8 cellular contexts compared by ENCODE assay signal in genomic region chr4:42519803-42520417, GRCh38.
DNase-seq lines count a peak whose midpoint lies in the region; ATAC-seq, FAIRE-seq and TF ChIP-seq lines count a peak whose summit lies in the region.

No MANE protein-coding gene starts in this region.

- 0% methylated on average over 3 of the region's 3 CpGs for WGBS in K562 (ENCODE audit: insufficient coverage, low coverage, missing lambda C conversion rate)

- TF ChIP-seq RAD21 in K562 (CRISPR knock-in tag; conservative IDR thresholded peaks at IDR 0.05 in 1 of 2, IDR thresholded peaks at IDR 0.05 in 1 of 2): peak; percentile 61 to 78

- intact Hi-C loops in K562 (cut with micrococcal nuclease): loop anchor here (1.0 to 10.0 kb wide), 4 partner anchors 238 to 1238 kb away; no protein-coding TSS in a partner anchor

- CTCF ChIA-PET in AG04449 (lab: Yijun Ruan, JAX) (interaction anchor here (1.0 to 7.3 kb wide), 14 partner anchors 10 to 1237 kb away, joined by 3 to 82 read pairs (median 4); no protein-coding TSS in a partner anchor), K562 (lab: Yijun Ruan, JAX; ENCODE audit: low intra/inter-chr PET ratio) (interaction anchor here (0.7 to 1.5 kb wide), 5 partner anchors 238 to 827 kb away, joined by 3 to 5 read pairs (median 3); no protein-coding TSS in a partner anchor)

- H3K36me3 ChIP-seq in K562 (ENCODE audit: control insufficient read depth, insufficient read depth, low read length) (no peaks in the 10 kb centered on the region), keratinocyte (ENCODE audit: control insufficient read depth in 2 of 2, extremely low read depth in 1 of 2, insufficient read depth in 2 of 2, low read length in 2 of 2) (no peaks in the 10 kb centered on the region)

- H3K79me2 ChIP-seq in K562 (ENCODE audit: control insufficient read depth, insufficient read depth, low read length) (no peaks in the 10 kb centered on the region), keratinocyte (ENCODE audit: control insufficient read depth, insufficient read depth, low read length) (no peaks in the 10 kb centered on the region)

- TF ChIP-seq CTCF in AG04449 (IDR thresholded peaks at IDR 0.05; ENCODE audit: insufficient read depth, low read length, missing control alignments) (peak; percentile 32), K562 (IDR thresholded peaks at IDR 0.05 in 2 of 3, conservative IDR thresholded peaks at IDR 0.05 in 1 of 3; ENCODE audit: insufficient read depth in 2 of 3, low read depth in 1 of 3, low read length in 3 of 3) (peak; percentile 26 to 62 (median 48); a peak in 4 of 6 replicates), keratinocyte (optimal IDR thresholded peaks at IDR 0.05 in 1 of 3, IDR thresholded peaks at IDR 0.05 in 1 of 3, conservative IDR thresholded peaks at IDR 0.05 in 1 of 3; ENCODE audit: extremely low read depth in 1 of 3, insufficient read depth in 2 of 3, low read length in 3 of 3) (peak in 2 of 3 experiments; percentile 29 to 35)

- H3K27ac ChIP-seq in K562 (ENCODE audit: extremely low read depth, low read depth, low read length) (no peak overlapping the region), keratinocyte (ENCODE audit: control insufficient read depth, insufficient read depth, low read length) (no peak overlapping the region)

- H3K9me3 ChIP-seq in K562 (replicated peaks; ENCODE audit: control insufficient read depth, insufficient read depth, low read depth, low read length): no peaks in the 10 kb centered on the region
- H3K9me3 ChIP-seq in keratinocyte (ENCODE audit: control insufficient read depth, low read depth, low read length): no peaks in the 10 kb centered on the region

- no peaks in the 10 kb centered on the region for H3K27me3 ChIP-seq in K562 (ENCODE audit: control insufficient read depth in 2 of 2, insufficient read depth in 2 of 2, low read length in 2 of 2)
- no peaks in the 10 kb centered on the region for H3K27me3 ChIP-seq in keratinocyte (ENCODE audit: control insufficient read depth, extremely low read depth, insufficient read depth, low read length)

- H3K4me1 ChIP-seq in K562 (replicated peaks in 1 of 2; ENCODE audit: control insufficient read depth in 2 of 2, insufficient read depth in 2 of 2, low read length in 2 of 2) (no peaks in the 10 kb centered on the region), keratinocyte (ENCODE audit: control insufficient read depth, extremely low read depth, insufficient read depth, low read length) (no peaks in the 10 kb centered on the region)

- TF ChIP-seq POLR2A in K562 (conservative IDR thresholded peaks at IDR 0.05): no peak

- TF ChIP-seq EP300 in K562 (IDR thresholded peaks at IDR 0.05; ENCODE audit: low read length): no peak

- H3K9ac ChIP-seq in K562 (ENCODE audit: insufficient read depth in 1 of 2, low read depth in 2 of 2, low read length in 2 of 2) (no peak overlapping the region), keratinocyte (ENCODE audit: control insufficient read depth, extremely low read depth, insufficient read depth, low read length) (no peak overlapping the region)

- POLR2A ChIA-PET in AG04449 (lab: Yijun Ruan, JAX): no interaction called here
- POLR2A ChIA-PET in K562 (lab: Yijun Ruan, JAX): interaction anchor here (0.7 kb wide), 2 partner anchors 9 to 425 kb away, joined by 3 read pairs; no protein-coding TSS in a partner anchor

- DNase-seq in AG04449 (ENCODE audit: low read depth, low spot score) (no peak), GM04504 (ENCODE audit: low read depth) (peak; percentile 11), RPMI7951 (ENCODE audit: low read depth) (peak; percentile 16), K562 (ENCODE audit: extremely low read depth in 1 of 4, low spot score in 3 of 4) (peak; percentile 19 to 59 (median 36)), keratinocyte (ENCODE audit: low read depth, low spot score) (no peak), 8988T (no peak)
- DNase-seq in stimulated activated CD4-positive, alpha-beta T cell treated with anti-CD3 and anti-CD28 coated beads, Interleukin-4, amount 100 ng/mL, for 1 hour: peak; percentile 7

- H4K20me1 ChIP-seq in K562 (replicated peaks; ENCODE audit: control insufficient read depth, insufficient read depth, low read length) (no peaks in the 10 kb centered on the region), keratinocyte (ENCODE audit: control insufficient read depth, extremely low read depth, insufficient read depth, low read length) (no peaks in the 10 kb centered on the region)

- no peak overlapping the region for H2AFZ ChIP-seq in K562 (ENCODE audit: low read depth, low read length)
- H2AFZ ChIP-seq in keratinocyte (ENCODE audit: control insufficient read depth, low read length): no peak overlapping the region

- no peak overlapping the region for H3K4me2 ChIP-seq in K562 (ENCODE audit: insufficient read depth, low read length)
- H3K4me2 ChIP-seq in keratinocyte (ENCODE audit: control insufficient read depth, extremely low read depth, insufficient read depth, low read depth, low read length): no peak overlapping the region

- peak; percentile 83 for FAIRE-seq in K562 (lab: Jason Lieb, UNC)
- no peak for FAIRE-seq in keratinocyte (lab: Jason Lieb, UNC)

- BruUV-seq in K562 (replicated peaks; lab: Mats Ljungman, UMichigan): no TSS peak

- in situ Hi-C loops in K562 (cut with MboI): loop anchor here (5.0 to 25.0 kb wide), 3 partner anchors 238 to 833 kb away; no protein-coding TSS in a partner anchor

- no peak overlapping the region for H3K4me3 ChIP-seq in AG04449 (ENCODE audit: low read depth, low read length)
- H3K4me3 ChIP-seq in K562: no peak overlapping the region
- H3K4me3 ChIP-seq in keratinocyte (ENCODE audit: control insufficient read depth in 2 of 3, extremely low read depth in 1 of 3, insufficient read depth in 2 of 3, low read depth in 1 of 3, low read length in 3 of 3): no peak overlapping the region

- dilution Hi-C loops in keratinocyte (cut with MboI; ENCODE audit: extremely low pct_ligation_motif_present, low sequenced_read_pairs): no loop called here

- H3K9me1 ChIP-seq in K562 (ENCODE audit: control insufficient read depth, insufficient read depth, low read length) (no peaks in the 10 kb centered on the region), keratinocyte (ENCODE audit: control insufficient read depth, extremely low read depth, insufficient read depth, low read length) (no peaks in the 10 kb centered on the region)

- ATAC-seq in HG03442 (IDR thresholded peaks at IDR 0.05; ENCODE audit: unreplicated experiment) (peak; percentile 62), K562 (peak; percentile 85)

TF ChIP-seq in K562, 482 proteins besides CTCF, POLR2A, EP300 and RAD21:
- no peak for TF ChIP-seq HDAC6 (IDR thresholded peaks at IDR 0.05; ENCODE audit: low read depth, low read length)
- TF ChIP-seq SREBF1 (IDR thresholded peaks at IDR 0.05; ENCODE audit: borderline replicate concordance, low read depth, low read length): no peak
- peak; percentile 64 for TF ChIP-seq DEAF1 (CRISPR knock-in tag; IDR thresholded peaks at IDR 0.05)
- no peak for TF ChIP-seq FOXP1 (CRISPR knock-in tag; IDR thresholded peaks at IDR 0.05)
- TF ChIP-seq SMC3 (conservative IDR thresholded peaks at IDR 0.05; ENCODE audit: insufficient read depth, low read depth, low read length): 0 out of 2 replicates have a peak, but pooled peaks have one; percentile 25
TF ChIP-seq in K562: peak in this region for 2.

Comparison
In these comparisons a context has a peak if more than half of its experiments do, and no peak if none do; other contexts are left out.
1. DNase-seq: peak in GM04504 (single experiment), RPMI7951 (single experiment), K562 (4 of 4) and stimulated activated CD4-positive, alpha-beta T cell treated with anti-CD3 and anti-CD28 coated beads, Interleukin-4, amount 100 ng/mL, for 1 hour (single experiment); none in AG04449 (single experiment), keratinocyte (single experiment) and 8988T (single experiment).
2. Peak in every context shown above with its lines, with median percentiles within 50 percentile points of each other: CTCF ChIP-seq.